ENCODE assay signal across 8 cellular contexts in genomic region chrX:11756354-11757318, GRCh38. TPM values are rescaled to one million over a fixed set of nuclear protein-coding genes. Genes with fewer than 3 reads are reported as not detected.
DNase-seq lines count a peak whose midpoint lies in the region; ATAC-seq and TF ChIP-seq lines count a peak whose summit lies in the region.

No MANE protein-coding gene starts in this region.

- H3K27ac ChIP-seq in endodermal cell (ENCODE audit: low read depth, low read length) (no peak overlapping the region), breast epithelium (peak overlapping the region in 1 of 2 donors; percentile 77)

- H3K4me1 Mint-ChIP-seq in endodermal cell = peaks cover 4% of the 10 kb centered on the region

- H3K27me3 Mint-ChIP-seq in endodermal cell (ENCODE audit: insufficient read depth) = peaks cover 12% of the 10 kb centered on the region

- peaks cover 63% of the 10 kb centered on the region for H3K9me3 Mint-ChIP-seq in endodermal cell

- H3K4me1 ChIP-seq in endodermal cell (ENCODE audit: control insufficient read depth, insufficient read depth, low read length) = no peaks in the 10 kb centered on the region
- H3K4me1 ChIP-seq in breast epithelium = no peaks in the 10 kb centered on the region

- H3K4me3 Mint-ChIP-seq in endodermal cell = peak overlapping the region; percentile 80

- WGBS in endodermal cell (ENCODE audit: insufficient coverage in 1 of 2, insufficient read length in 1 of 2), 2 experiments = 73 to 84% methylated on average over 4 to 15 of the region's 15 CpGs

- H3K4me3 ChIP-seq in GM08714 (ENCODE audit: low read length) (peak overlapping the region; percentile 78; the same call in 1 of the 2 replicates), endodermal cell (ENCODE audit: low read length) (no peak overlapping the region), breast epithelium (peak overlapping the region in 1 of 3 donors; percentile 84)

- ATAC-seq in GM21447 (IDR thresholded peaks at IDR 0.05; ENCODE audit: unreplicated experiment) (no peak), GM18520 (IDR thresholded peaks at IDR 0.05; ENCODE audit: unreplicated experiment) (no peak), GM19452 (IDR thresholded peaks at IDR 0.05; ENCODE audit: unreplicated experiment) (no peak)

- H3K27ac Mint-ChIP-seq in endodermal cell = no peak overlapping the region

- H3K9me3 ChIP-seq in endodermal cell (ENCODE audit: control insufficient read depth, low read length) = no peaks in the 10 kb centered on the region
- no peaks in the 10 kb centered on the region for H3K9me3 ChIP-seq in breast epithelium

- H3K36me3 ChIP-seq in endodermal cell (ENCODE audit: control insufficient read depth, insufficient read depth, low read length) (peaks cover 6% of the 10 kb centered on the region), breast epithelium (no peaks in the 10 kb centered on the region)

- TF ChIP-seq CTCF in endodermal cell (conservative IDR thresholded peaks at IDR 0.05) (no peak), breast epithelium (IDR thresholded peaks at IDR 0.05) (no peak)

- no peak for TF ChIP-seq POLR2A in breast epithelium (IDR thresholded peaks at IDR 0.05)

- peak; percentile 29 for DNase-seq in NCI-H345 (lab: John Stamatoyannopoulos, UW)
- no peak for DNase-seq in endodermal cell
- DNase-seq in renal cortical epithelial cell (ENCODE audit: low read depth) = peak; percentile 30
- DNase-seq in breast epithelium (ENCODE audit: low spot score in 2 of 2) = no peak

- intact Hi-C loops in breast epithelium (cut with DNase I; ENCODE audit: low total_unique reads) = no loop called here

- H3K27me3 ChIP-seq in endodermal cell (ENCODE audit: control insufficient read depth, insufficient read depth, low read length, poor library complexity, severe bottlenecking) (no peaks in the 10 kb centered on the region), breast epithelium (peaks cover 0 to 5% of the 10 kb centered on the region in 2 donors)

- no peak overlapping the region for H3K9ac ChIP-seq in endodermal cell (ENCODE audit: extremely low read depth, low read length, poor library complexity, severe bottlenecking)

- peaks cover 7% of the 10 kb centered on the region for H3K36me3 Mint-ChIP-seq in endodermal cell (ENCODE audit: low read depth)

RNA-seq across cellular contexts. Expression of gene MSL3, which starts 1.4 kb away (rescaled TPM):
- total RNA-seq in endodermal cell = 10 to 100 TPM; 16.2 to 18.0 TPM
- 23.3 TPM for polyA plus RNA-seq in endodermal cell (2013, experiment 1 of 2)
- 21.1 TPM for polyA plus RNA-seq in endodermal cell (2013, experiment 2 of 2)
- 26.0 and 28.3 TPM in 2 replicates for total RNA-seq in renal cortical epithelial cell
- 10 to 100 TPM; 20.0 to 26.3 (median 24.3) TPM for total RNA-seq in breast epithelium

Comparison
In these comparisons a context has a peak if more than half of its experiments do, and no peak if none do; other contexts are left out.
1. DNase-seq: peak in NCI-H345 (single experiment) and renal cortical epithelial cell (single experiment); none in endodermal cell (single experiment) and breast epithelium (0 of 2).